In the genomic region with DNA sequence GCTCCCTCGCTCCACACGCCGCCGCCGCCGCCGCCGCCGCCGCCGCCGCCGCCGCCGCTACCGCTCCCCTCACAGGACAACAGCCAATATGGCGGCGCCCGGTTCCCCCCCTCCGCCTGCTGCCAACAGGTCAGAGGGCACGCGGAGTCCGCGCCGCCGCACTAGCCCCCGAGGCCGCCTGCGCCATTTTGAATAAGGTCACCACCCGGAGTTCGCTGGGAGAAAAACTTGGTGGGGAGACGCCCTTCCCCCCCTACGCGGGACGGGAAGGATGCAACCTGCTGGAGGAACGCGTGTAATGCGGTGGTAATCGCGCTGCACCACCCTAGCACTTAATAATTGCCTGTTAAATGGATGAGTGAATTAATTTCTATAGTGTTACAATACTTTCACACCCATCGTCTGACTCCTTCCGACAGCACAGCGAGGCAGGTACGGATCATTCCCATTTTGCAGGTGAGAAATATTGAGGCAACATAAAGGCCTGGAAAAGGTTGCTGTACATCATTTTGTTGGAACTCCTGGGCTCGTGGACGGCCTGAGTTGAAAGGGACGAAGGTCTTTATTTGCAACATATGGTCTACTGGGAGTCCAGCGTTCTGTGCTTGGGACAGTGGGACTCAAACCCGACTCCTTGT, we compare ENCODE assay signal across 1 cellular context.
TF ChIP-seq lines count a peak whose summit lies in the region.

A gene (minus strand): TSS at position 90 of the 638 bp plus-strand sequence. CDS start 105 bp downstream, outside the sequence.

TF ChIP-seq in K562, 482 proteins besides CTCF, POLR2A, EP300 and RAD21 (continued from another document and continues in another):
- TF ChIP-seq, protein P1, sequence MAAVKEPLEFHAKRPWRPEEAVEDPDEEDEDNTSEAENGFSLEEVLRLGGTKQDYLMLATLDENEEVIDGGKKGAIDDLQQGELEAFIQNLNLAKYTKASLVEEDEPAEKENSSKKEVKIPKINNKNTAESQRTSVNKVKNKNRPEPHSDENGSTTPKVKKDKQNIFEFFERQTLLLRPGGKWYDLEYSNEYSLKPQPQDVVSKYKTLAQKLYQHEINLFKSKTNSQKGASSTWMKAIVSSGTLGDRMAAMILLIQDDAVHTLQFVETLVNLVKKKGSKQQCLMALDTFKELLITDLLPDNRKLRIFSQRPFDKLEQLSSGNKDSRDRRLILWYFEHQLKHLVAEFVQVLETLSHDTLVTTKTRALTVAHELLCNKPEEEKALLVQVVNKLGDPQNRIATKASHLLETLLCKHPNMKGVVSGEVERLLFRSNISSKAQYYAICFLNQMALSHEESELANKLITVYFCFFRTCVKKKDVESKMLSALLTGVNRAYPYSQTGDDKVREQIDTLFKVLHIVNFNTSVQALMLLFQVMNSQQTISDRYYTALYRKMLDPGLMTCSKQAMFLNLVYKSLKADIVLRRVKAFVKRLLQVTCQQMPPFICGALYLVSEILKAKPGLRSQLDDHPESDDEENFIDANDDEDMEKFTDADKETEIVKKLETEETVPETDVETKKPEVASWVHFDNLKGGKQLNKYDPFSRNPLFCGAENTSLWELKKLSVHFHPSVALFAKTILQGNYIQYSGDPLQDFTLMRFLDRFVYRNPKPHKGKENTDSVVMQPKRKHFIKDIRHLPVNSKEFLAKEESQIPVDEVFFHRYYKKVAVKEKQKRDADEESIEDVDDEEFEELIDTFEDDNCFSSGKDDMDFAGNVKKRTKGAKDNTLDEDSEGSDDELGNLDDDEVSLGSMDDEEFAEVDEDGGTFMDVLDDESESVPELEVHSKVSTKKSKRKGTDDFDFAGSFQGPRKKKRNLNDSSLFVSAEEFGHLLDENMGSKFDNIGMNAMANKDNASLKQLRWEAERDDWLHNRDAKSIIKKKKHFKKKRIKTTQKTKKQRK (IDR thresholded peaks at IDR 0.05; ENCODE audit: borderline replicate concordance, low read depth, low read length), result no peak
- TF ChIP-seq COPS2 (conservative IDR thresholded peaks at IDR 0.05), result no peak
- no peak for TF ChIP-seq ZNF707 (CRISPR knock-in tag; conservative IDR thresholded peaks at IDR 0.05)
- no peak for TF ChIP-seq ZNF212 (CRISPR knock-in tag; IDR thresholded peaks at IDR 0.05)
- no peak for TF ChIP-seq RFX7 (CRISPR knock-in tag; IDR thresholded peaks at IDR 0.05)
- TF ChIP-seq, protein P2, sequence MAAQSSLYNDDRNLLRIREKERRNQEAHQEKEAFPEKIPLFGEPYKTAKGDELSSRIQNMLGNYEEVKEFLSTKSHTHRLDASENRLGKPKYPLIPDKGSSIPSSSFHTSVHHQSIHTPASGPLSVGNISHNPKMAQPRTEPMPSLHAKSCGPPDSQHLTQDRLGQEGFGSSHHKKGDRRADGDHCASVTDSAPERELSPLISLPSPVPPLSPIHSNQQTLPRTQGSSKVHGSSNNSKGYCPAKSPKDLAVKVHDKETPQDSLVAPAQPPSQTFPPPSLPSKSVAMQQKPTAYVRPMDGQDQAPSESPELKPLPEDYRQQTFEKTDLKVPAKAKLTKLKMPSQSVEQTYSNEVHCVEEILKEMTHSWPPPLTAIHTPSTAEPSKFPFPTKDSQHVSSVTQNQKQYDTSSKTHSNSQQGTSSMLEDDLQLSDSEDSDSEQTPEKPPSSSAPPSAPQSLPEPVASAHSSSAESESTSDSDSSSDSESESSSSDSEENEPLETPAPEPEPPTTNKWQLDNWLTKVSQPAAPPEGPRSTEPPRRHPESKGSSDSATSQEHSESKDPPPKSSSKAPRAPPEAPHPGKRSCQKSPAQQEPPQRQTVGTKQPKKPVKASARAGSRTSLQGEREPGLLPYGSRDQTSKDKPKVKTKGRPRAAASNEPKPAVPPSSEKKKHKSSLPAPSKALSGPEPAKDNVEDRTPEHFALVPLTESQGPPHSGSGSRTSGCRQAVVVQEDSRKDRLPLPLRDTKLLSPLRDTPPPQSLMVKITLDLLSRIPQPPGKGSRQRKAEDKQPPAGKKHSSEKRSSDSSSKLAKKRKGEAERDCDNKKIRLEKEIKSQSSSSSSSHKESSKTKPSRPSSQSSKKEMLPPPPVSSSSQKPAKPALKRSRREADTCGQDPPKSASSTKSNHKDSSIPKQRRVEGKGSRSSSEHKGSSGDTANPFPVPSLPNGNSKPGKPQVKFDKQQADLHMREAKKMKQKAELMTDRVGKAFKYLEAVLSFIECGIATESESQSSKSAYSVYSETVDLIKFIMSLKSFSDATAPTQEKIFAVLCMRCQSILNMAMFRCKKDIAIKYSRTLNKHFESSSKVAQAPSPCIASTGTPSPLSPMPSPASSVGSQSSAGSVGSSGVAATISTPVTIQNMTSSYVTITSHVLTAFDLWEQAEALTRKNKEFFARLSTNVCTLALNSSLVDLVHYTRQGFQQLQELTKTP (IDR thresholded peaks at IDR 0.05; ENCODE audit: low read depth in 1 of 2, partially characterized antibody in 2 of 2), result peak in 1 of 2 experiments; percentile 52
- TF ChIP-seq ARNT (IDR thresholded peaks at IDR 0.05), result 0 out of 4 replicates have a peak, but pooled peaks of 1 of the 2 experiments have one; percentile 23
- TF ChIP-seq KLF6 (CRISPR knock-in tag; IDR thresholded peaks at IDR 0.05; ENCODE audit: borderline replicate concordance), result peak; percentile 71; the same call in 1 of the 2 replicates
- TF ChIP-seq ZNF444 (CRISPR knock-in tag; IDR thresholded peaks at IDR 0.05), result no peak
- TF ChIP-seq ZNF75A (CRISPR knock-in tag; IDR thresholded peaks at IDR 0.05), result 0 out of 2 replicates have a peak, but pooled peaks have one; percentile 39
- TF ChIP-seq KAT8 (IDR thresholded peaks at IDR 0.05; ENCODE audit: low read depth), result no peak
- no peak for TF ChIP-seq MECOM (CRISPR knock-in tag; IDR thresholded peaks at IDR 0.05)
- TF ChIP-seq NELFE (IDR thresholded peaks at IDR 0.05; ENCODE audit: insufficient read depth, insufficient read length), result no peak
- TF ChIP-seq, protein P3, sequence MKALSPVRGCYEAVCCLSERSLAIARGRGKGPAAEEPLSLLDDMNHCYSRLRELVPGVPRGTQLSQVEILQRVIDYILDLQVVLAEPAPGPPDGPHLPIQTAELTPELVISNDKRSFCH (CRISPR knock-in tag; IDR thresholded peaks at IDR 0.05), result no peak
- TF ChIP-seq, protein P3 (tag; IDR thresholded peaks at IDR 0.05), result 0 out of 2 replicates have a peak, but pooled peaks have one; percentile 37
- TF ChIP-seq CBFA2T3 (IDR thresholded peaks at IDR 0.05), result no peak
- 0 out of 2 replicates have a peak, but pooled peaks have one; percentile 48 for TF ChIP-seq SMAD4 (CRISPR knock-in tag; conservative IDR thresholded peaks at IDR 0.05)
- no peak for TF ChIP-seq RBM14 (IDR thresholded peaks at IDR 0.05; ENCODE audit: borderline replicate concordance, insufficient read depth, low read depth, low read length)
- peak; percentile 51; the same call in 1 of the 2 replicates for TF ChIP-seq TOE1 (IDR thresholded peaks at IDR 0.05; ENCODE audit: borderline replicate concordance)
- no peak for TF ChIP-seq TOE1 (CRISPR knock-in tag; IDR thresholded peaks at IDR 0.05; ENCODE audit: borderline replicate concordance, low read depth)
- TF ChIP-seq, protein P4, sequence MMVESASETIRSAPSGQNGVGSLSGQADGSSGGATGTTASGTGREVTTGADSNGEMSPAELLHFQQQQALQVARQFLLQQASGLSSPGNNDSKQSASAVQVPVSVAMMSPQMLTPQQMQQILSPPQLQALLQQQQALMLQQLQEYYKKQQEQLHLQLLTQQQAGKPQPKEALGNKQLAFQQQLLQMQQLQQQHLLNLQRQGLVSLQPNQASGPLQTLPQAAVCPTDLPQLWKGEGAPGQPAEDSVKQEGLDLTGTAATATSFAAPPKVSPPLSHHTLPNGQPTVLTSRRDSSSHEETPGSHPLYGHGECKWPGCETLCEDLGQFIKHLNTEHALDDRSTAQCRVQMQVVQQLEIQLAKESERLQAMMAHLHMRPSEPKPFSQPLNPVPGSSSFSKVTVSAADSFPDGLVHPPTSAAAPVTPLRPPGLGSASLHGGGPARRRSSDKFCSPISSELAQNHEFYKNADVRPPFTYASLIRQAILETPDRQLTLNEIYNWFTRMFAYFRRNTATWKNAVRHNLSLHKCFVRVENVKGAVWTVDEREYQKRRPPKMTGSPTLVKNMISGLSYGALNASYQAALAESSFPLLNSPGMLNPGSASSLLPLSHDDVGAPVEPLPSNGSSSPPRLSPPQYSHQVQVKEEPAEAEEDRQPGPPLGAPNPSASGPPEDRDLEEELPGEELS (CRISPR knock-in tag; IDR thresholded peaks at IDR 0.05; ENCODE audit: borderline replicate concordance), result no peak
- TF ChIP-seq ZNF184 (CRISPR knock-in tag; IDR thresholded peaks at IDR 0.05), result no peak
- TF ChIP-seq, protein P5, sequence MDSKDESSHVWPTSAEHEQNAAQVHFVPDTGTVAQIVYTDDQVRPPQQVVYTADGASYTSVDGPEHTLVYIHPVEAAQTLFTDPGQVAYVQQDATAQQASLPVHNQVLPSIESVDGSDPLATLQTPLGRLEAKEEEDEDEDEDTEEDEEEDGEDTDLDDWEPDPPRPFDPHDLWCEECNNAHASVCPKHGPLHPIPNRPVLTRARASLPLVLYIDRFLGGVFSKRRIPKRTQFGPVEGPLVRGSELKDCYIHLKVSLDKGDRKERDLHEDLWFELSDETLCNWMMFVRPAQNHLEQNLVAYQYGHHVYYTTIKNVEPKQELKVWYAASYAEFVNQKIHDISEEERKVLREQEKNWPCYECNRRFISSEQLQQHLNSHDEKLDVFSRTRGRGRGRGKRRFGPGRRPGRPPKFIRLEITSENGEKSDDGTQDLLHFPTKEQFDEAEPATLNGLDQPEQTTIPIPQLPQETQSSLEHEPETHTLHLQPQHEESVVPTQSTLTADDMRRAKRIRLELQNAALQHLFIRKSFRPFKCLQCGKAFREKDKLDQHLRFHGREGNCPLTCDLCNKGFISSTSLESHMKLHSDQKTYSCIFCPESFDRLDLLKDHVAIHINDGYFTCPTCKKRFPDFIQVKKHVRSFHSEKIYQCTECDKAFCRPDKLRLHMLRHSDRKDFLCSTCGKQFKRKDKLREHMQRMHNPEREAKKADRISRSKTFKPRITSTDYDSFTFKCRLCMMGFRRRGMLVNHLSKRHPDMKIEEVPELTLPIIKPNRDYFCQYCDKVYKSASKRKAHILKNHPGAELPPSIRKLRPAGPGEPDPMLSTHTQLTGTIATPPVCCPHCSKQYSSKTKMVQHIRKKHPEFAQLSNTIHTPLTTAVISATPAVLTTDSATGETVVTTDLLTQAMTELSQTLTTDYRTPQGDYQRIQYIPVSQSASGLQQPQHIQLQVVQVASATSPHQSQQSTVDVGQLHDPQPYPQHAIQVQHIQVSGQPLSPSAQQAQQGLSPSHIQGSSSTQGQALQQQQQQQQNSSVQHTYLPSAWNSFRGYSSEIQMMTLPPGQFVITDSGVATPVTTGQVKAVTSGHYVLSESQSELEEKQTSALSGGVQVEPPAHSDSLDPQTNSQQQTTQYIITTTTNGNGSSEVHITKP (IDR thresholded peaks at IDR 0.05; ENCODE audit: partially characterized antibody), result peak; percentile 76
- no peak for TF ChIP-seq BRD4 (IDR thresholded peaks at IDR 0.05)
- TF ChIP-seq DIDO1 (tag; IDR thresholded peaks at IDR 0.05; ENCODE audit: low read depth), result no peak
- TF ChIP-seq FOXK2 (conservative IDR thresholded peaks at IDR 0.05 in 1 of 2, IDR thresholded peaks at IDR 0.05 in 1 of 2; ENCODE audit: low read depth in 2 of 2), result peak; percentile 44 to 63; a peak in 2 of 4 replicates
- TF ChIP-seq FOXM1 (IDR thresholded peaks at IDR 0.05; ENCODE audit: low read depth), result no peak
- no peak for TF ChIP-seq FOXM1 (CRISPR knock-in tag; IDR thresholded peaks at IDR 0.05; ENCODE audit: low read depth)
- no peak for TF ChIP-seq ESRRB (CRISPR knock-in tag; IDR thresholded peaks at IDR 0.05; ENCODE audit: borderline replicate concordance)
- TF ChIP-seq, protein P6, sequence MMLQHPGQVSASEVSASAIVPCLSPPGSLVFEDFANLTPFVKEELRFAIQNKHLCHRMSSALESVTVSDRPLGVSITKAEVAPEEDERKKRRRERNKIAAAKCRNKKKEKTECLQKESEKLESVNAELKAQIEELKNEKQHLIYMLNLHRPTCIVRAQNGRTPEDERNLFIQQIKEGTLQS (IDR thresholded peaks at IDR 0.05), result no peak; the same call in 1 of the 2 replicates
- TF ChIP-seq, protein P6 (CRISPR knock-in tag; conservative IDR thresholded peaks at IDR 0.05), result no peak; the same call in 1 of the 2 replicates
- no peak for TF ChIP-seq CBFA2T2 (conservative IDR thresholded peaks at IDR 0.05)
- TF ChIP-seq MYBL2 (IDR thresholded peaks at IDR 0.05; ENCODE audit: low read depth), result no peak
- TF ChIP-seq MYBL2 (CRISPR knock-in tag; IDR thresholded peaks at IDR 0.05; ENCODE audit: borderline replicate concordance), result no peak
- TF ChIP-seq NFRKB (IDR thresholded peaks at IDR 0.05; ENCODE audit: low read depth), result peak; percentile 46; the same call in 1 of the 2 replicates
- TF ChIP-seq ZNF24 (IDR thresholded peaks at IDR 0.05), result no peak
- TF ChIP-seq, protein P7, sequence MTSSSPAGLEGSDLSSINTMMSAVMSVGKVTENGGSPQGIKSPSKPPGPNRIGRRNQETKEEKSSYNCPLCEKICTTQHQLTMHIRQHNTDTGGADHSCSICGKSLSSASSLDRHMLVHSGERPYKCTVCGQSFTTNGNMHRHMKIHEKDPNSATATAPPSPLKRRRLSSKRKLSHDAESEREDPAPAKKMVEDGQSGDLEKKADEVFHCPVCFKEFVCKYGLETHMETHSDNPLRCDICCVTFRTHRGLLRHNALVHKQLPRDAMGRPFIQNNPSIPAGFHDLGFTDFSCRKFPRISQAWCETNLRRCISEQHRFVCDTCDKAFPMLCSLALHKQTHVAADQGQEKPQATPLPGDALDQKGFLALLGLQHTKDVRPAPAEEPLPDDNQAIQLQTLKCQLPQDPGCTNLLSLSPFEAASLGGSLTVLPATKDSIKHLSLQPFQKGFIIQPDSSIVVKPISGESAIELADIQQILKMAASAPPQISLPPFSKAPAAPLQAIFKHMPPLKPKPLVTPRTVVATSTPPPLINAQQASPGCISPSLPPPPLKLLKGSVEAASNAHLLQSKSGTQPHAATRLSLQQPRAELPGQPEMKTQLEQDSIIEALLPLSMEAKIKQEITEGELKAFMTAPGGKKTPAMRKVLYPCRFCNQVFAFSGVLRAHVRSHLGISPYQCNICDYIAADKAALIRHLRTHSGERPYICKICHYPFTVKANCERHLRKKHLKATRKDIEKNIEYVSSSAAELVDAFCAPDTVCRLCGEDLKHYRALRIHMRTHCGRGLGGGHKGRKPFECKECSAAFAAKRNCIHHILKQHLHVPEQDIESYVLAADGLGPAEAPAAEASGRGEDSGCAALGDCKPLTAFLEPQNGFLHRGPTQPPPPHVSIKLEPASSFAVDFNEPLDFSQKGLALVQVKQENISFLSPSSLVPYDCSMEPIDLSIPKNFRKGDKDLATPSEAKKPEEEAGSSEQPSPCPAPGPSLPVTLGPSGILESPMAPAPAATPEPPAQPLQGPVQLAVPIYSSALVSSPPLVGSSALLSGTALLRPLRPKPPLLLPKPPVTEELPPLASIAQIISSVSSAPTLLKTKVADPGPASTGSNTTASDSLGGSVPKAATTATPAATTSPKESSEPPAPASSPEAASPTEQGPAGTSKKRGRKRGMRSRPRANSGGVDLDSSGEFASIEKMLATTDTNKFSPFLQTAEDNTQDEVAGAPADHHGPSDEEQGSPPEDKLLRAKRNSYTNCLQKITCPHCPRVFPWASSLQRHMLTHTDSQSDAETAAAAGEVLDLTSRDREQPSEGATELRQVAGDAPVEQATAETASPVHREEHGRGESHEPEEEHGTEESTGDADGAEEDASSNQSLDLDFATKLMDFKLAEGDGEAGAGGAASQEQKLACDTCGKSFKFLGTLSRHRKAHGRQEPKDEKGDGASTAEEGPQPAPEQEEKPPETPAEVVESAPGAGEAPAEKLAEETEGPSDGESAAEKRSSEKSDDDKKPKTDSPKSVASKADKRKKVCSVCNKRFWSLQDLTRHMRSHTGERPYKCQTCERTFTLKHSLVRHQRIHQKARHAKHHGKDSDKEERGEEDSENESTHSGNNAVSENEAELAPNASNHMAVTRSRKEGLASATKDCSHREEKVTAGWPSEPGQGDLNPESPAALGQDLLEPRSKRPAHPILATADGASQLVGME (CRISPR knock-in tag; IDR thresholded peaks at IDR 0.05), result no peak
